1 cellular context compared by ENCODE assay signal in genomic region chr22:49372530-49373288, GRCh38.
TF ChIP-seq lines count a peak whose summit lies in the region.

No MANE protein-coding gene starts in this region.

TF ChIP-seq in K562, 482 proteins besides CTCF, POLR2A, EP300 and RAD21 (continued from another document):
- TF ChIP-seq, protein P1, sequence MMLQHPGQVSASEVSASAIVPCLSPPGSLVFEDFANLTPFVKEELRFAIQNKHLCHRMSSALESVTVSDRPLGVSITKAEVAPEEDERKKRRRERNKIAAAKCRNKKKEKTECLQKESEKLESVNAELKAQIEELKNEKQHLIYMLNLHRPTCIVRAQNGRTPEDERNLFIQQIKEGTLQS (IDR thresholded peaks at IDR 0.05): peak; percentile 31; the same call in 1 of the 2 replicates
- TF ChIP-seq, protein P1 (CRISPR knock-in tag; conservative IDR thresholded peaks at IDR 0.05): no peak
